Comparison of ENCODE assay signal across 1 cellular context in genomic region chr2:68800517-68800916, GRCh38.
TF ChIP-seq lines count a peak whose summit lies in the region.

No MANE protein-coding gene starts in this region.

TF ChIP-seq in K562, 482 proteins besides CTCF, POLR2A, EP300 and RAD21:
- no peak for TF ChIP-seq ZNF766 (CRISPR knock-in tag; conservative IDR thresholded peaks at IDR 0.05)
- TF ChIP-seq ZC3H11A (IDR thresholded peaks at IDR 0.05; ENCODE audit: low read depth, low read length) = no peak
- 0 out of 2 replicates have a peak, but pooled peaks have one; percentile 26 for TF ChIP-seq BCOR (IDR thresholded peaks at IDR 0.05)
- TF ChIP-seq ZZZ3 (IDR thresholded peaks at IDR 0.05) = no peak
- no peak for TF ChIP-seq ZEB2 (IDR thresholded peaks at IDR 0.05)
- no peak for TF ChIP-seq TEAD4 (IDR thresholded peaks at IDR 0.05; ENCODE audit: low read length)
- no peak for TF ChIP-seq TEAD4 (CRISPR knock-in tag; IDR thresholded peaks at IDR 0.05; ENCODE audit: borderline replicate concordance)
- no peak for TF ChIP-seq SP2 (IDR thresholded peaks at IDR 0.05; ENCODE audit: extremely low read depth, low read depth, low read length, poor library complexity, severe bottlenecking)
- peak; percentile 75 for TF ChIP-seq ADNP (tag; IDR thresholded peaks at IDR 0.05)
- TF ChIP-seq PRDM10 (IDR thresholded peaks at IDR 0.05; ENCODE audit: partially characterized antibody) = no peak
- TF ChIP-seq, protein P1, sequence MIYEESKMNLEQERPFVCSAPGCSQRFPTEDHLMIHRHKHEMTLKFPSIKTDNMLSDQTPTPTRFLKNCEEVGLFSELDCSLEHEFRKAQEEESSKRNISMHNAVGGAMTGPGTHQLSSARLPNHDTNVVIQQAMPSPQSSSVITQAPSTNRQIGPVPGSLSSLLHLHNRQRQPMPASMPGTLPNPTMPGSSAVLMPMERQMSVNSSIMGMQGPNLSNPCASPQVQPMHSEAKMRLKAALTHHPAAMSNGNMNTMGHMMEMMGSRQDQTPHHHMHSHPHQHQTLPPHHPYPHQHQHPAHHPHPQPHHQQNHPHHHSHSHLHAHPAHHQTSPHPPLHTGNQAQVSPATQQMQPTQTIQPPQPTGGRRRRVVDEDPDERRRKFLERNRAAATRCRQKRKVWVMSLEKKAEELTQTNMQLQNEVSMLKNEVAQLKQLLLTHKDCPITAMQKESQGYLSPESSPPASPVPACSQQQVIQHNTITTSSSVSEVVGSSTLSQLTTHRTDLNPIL (CRISPR knock-in tag; IDR thresholded peaks at IDR 0.05) = no peak
- TF ChIP-seq RBM25 (IDR thresholded peaks at IDR 0.05; ENCODE audit: low read depth, low read length, severe bottlenecking) = peak; percentile 97
TF ChIP-seq in K562: peak in this region for 3.
